ENCODE assay signal across 32 cellular contexts in genomic region chr16:12433691-12434390, GRCh38.
DNase-seq lines count a peak whose midpoint lies in the region; ATAC-seq, FAIRE-seq and TF ChIP-seq lines count a peak whose summit lies in the region.
"Had no signal": no experiment of that assay in that cellular context is flagged by ENCODE, and none has a peak within 500 bp of the region (broad histone marks: within the 10 kb centered on the region; RNA-seq: fewer than 3 reads in every experiment).

No MANE protein-coding gene starts in this region.

- H3K27ac Mint-ChIP-seq in activated T-helper 1 cell treated with anti-CD3 and anti-CD28 coated beads, Interleukin-12 subunit alpha, Interleukin-12 subunit beta, Interleukin-2, Interleukin-4 antibody, amounts not matched to agents 30 ng/mL and 10 ng/mL and 1 ng/mL, durations not matched to agents 14 hours and 24 hours and 36 hours: no peak overlapping the region
- H3K27ac Mint-ChIP-seq: activated CD4-positive, alpha-beta T cell treated with anti-CD3 and anti-CD28 coated beads for 36 hours had no signal

- H3K36me3 Mint-ChIP-seq in activated T-helper 1 cell treated with anti-CD3 and anti-CD28 coated beads, Interleukin-12 subunit alpha, Interleukin-12 subunit beta, Interleukin-2, Interleukin-4 antibody, amounts not matched to agents 30 ng/mL and 10 ng/mL and 1 ng/mL, durations not matched to agents 14 hours and 24 hours and 36 hours (ENCODE audit: low read depth): peaks cover 2% of the 10 kb centered on the region

- H3K4me1 Mint-ChIP-seq in activated T-helper 1 cell treated with anti-CD3 and anti-CD28 coated beads, Interleukin-12 subunit alpha, Interleukin-12 subunit beta, Interleukin-2, Interleukin-4 antibody, amounts not matched to agents 30 ng/mL and 10 ng/mL and 1 ng/mL, durations not matched to agents 14 hours and 24 hours and 36 hours (ENCODE audit: low read depth): peaks cover 5% of the 10 kb centered on the region

- CTCF ChIA-PET in HepG2 (lab: Yijun Ruan, JAX; ENCODE audit: low intra/inter-chr PET ratio, low total read pairs) (no interaction called here), K562 (lab: Yijun Ruan, JAX; ENCODE audit: low intra/inter-chr PET ratio) (no interaction called here)

- no TSS peak for BruUV-seq in HepG2 (replicated peaks; lab: Mats Ljungman, UMichigan)
- no TSS peak for BruUV-seq in K562 (replicated peaks; lab: Mats Ljungman, UMichigan)

- intact Hi-C loops in HepG2 (cut with micrococcal nuclease; ENCODE audit: unreplicated experiment) (no loop called here), right lobe of liver (cut with DNase I) (no loop called here), K562 (cut with micrococcal nuclease) (no loop called here)
- intact Hi-C loops in activated T-helper 1 cell treated with anti-CD3 and anti-CD28 coated beads, Interleukin-12 subunit alpha, Interleukin-12 subunit beta, Interleukin-2, Interleukin-4 antibody, amounts not matched to agents 30 ng/mL and 10 ng/mL and 1 ng/mL, durations not matched to agents 14 hours and 24 hours and 36 hours (cut with micrococcal nuclease): no loop called here

- peak; percentile 16 for ATAC-seq in HepG2
- ATAC-seq in right lobe of liver: no peak
- no peak for ATAC-seq in K562
- no peak for ATAC-seq in HG02642 (IDR thresholded peaks at IDR 0.05; ENCODE audit: poor library complexity, unreplicated experiment)
- ATAC-seq: activated CD4-positive, alpha-beta T cell treated with anti-CD3 and anti-CD28 coated beads for 36 hours; activated naive CD4-positive, alpha-beta T cell treated with anti-CD3 and anti-CD28 coated beads, Interleukin-2, amount 50 U/mL, for 72 hours; left lung; upper lobe of right lung had no signal

- no peaks in the 10 kb centered on the region for H3K27me3 ChIP-seq in HepG2 (ENCODE audit: control insufficient read depth in 1 of 2, insufficient read depth in 2 of 2, low read length in 2 of 2)
- H3K27me3 ChIP-seq in right lobe of liver: no peaks in the 10 kb centered on the region
- peaks cover 0 to 37% of the 10 kb centered on the region in 2 experiments; a peak in 2 of 5 replicates for H3K27me3 ChIP-seq in K562 (ENCODE audit: control insufficient read depth in 2 of 2, insufficient read depth in 2 of 2, low read length in 2 of 2)
- H3K27me3 ChIP-seq: breast epithelium, colonic mucosa, left lung, sigmoid colon, upper lobe of right lung had no signal

- H3K9ac ChIP-seq in HepG2 (ENCODE audit: insufficient read depth, low read depth, low read length) (no peak overlapping the region), K562 (ENCODE audit: insufficient read depth in 1 of 2, low read depth in 2 of 2, low read length in 2 of 2) (no peak overlapping the region)

- POLR2A ChIA-PET in HepG2 (lab: Yijun Ruan, JAX) (interaction anchor here (1.6 kb wide), 1 partner anchor 9 kb away, joined by 4 read pairs; no protein-coding TSS in a partner anchor), K562 (lab: Yijun Ruan, JAX) (interaction anchor here (0.5 kb wide), 1 partner anchor 10 kb away, joined by 3 read pairs; no protein-coding TSS in a partner anchor)

- no peak overlapping the region for H3K4me3 ChIP-seq in HepG2 (replicated peaks in 1 of 3; ENCODE audit: insufficient read depth in 1 of 3, low read depth in 2 of 3, low read length in 3 of 3)
- no peak overlapping the region for H3K4me3 ChIP-seq in right lobe of liver
- no peak overlapping the region for H3K4me3 ChIP-seq in K562
- H3K4me3 ChIP-seq: colonic mucosa, left lung, prostate gland, sigmoid colon, upper lobe of right lung had no signal

- H2AFZ ChIP-seq in HepG2 (ENCODE audit: low read length) (no peak overlapping the region), K562 (ENCODE audit: low read depth, low read length) (no peak overlapping the region)

- TF ChIP-seq RAD21 in HepG2 (CRISPR knock-in tag; IDR thresholded peaks at IDR 0.05) (no peak), K562 (CRISPR knock-in tag; conservative IDR thresholded peaks at IDR 0.05 in 1 of 2, IDR thresholded peaks at IDR 0.05 in 1 of 2) (no peak)

- H4K20me1 ChIP-seq in HepG2 (ENCODE audit: insufficient read depth, low read length) (no peaks in the 10 kb centered on the region), K562 (replicated peaks; ENCODE audit: control insufficient read depth, insufficient read depth, low read length) (peaks cover 13% of the 10 kb centered on the region)

- H3K9me3 ChIP-seq in HepG2 (ENCODE audit: low read length) (no peaks in the 10 kb centered on the region), right lobe of liver (no peaks in the 10 kb centered on the region), K562 (replicated peaks; ENCODE audit: control insufficient read depth, insufficient read depth, low read depth, low read length) (no peaks in the 10 kb centered on the region)
- H3K9me3 ChIP-seq: breast epithelium, colonic mucosa, left lung, prostate gland, sigmoid colon, upper lobe of right lung had no signal

- H3K9me3 Mint-ChIP-seq in activated T-helper 1 cell treated with anti-CD3 and anti-CD28 coated beads, Interleukin-12 subunit alpha, Interleukin-12 subunit beta, Interleukin-2, Interleukin-4 antibody, amounts not matched to agents 30 ng/mL and 10 ng/mL and 1 ng/mL, durations not matched to agents 14 hours and 24 hours and 36 hours: no peaks in the 10 kb centered on the region
- H3K9me3 Mint-ChIP-seq: CD4-positive, alpha-beta memory T cell had no signal

- H3K79me2 ChIP-seq in HepG2 (ENCODE audit: insufficient read depth, low read length) (no peaks in the 10 kb centered on the region), K562 (ENCODE audit: control insufficient read depth, insufficient read depth, low read length) (no peaks in the 10 kb centered on the region)

- no peak overlapping the region for H3K27ac ChIP-seq in HepG2 (ENCODE audit: extremely low read length, insufficient read depth, low read length)
- no peak overlapping the region for H3K27ac ChIP-seq in right lobe of liver
- H3K27ac ChIP-seq in K562 (ENCODE audit: extremely low read depth, low read depth, low read length): no peak overlapping the region
- H3K27ac ChIP-seq: breast epithelium, colonic mucosa, left lung, prostate gland, sigmoid colon, upper lobe of right lung had no signal

- DNase-seq in HepG2 (ENCODE audit: low spot score) (peak; percentile 41), right lobe of liver (no peak), K562 (ENCODE audit: extremely low read depth in 1 of 4, low spot score in 3 of 4) (no peak), midbrain (lab: John Stamatoyannopoulos, UW) (peak; percentile 68), NCI-H2107 (lab: John Stamatoyannopoulos, UW) (no peak)
- no peak for DNase-seq in effector CD4-positive, alpha-beta T cell
- no peak for DNase-seq in activated T-helper 1 cell treated with anti-CD3 and anti-CD28 coated beads, Interleukin-12 subunit alpha, Interleukin-12 subunit beta, Interleukin-2, Interleukin-4 antibody, amounts not matched to agents 30 ng/mL and 10 ng/mL and 1 ng/mL, durations not matched to agents 14 hours and 24 hours and 36 hours (ENCODE audit: low spot score)
- DNase-seq: 8988T; activated CD4-positive, alpha-beta T cell treated with anti-CD3 and anti-CD28 coated beads for 36 hours; activated effector memory CD4-positive, alpha-beta T cell treated with Interleukin-2 at 50 U/mL for 16 hours; CD4-positive, alpha-beta memory T cell; colonic mucosa; effector memory CD4-positive, alpha-beta T cell; EL; erythroblast; glutamatergic neuron; left lung; mesenchymal stem cell; NCI-H1417 treated with DMSO at 0.1 percent for 48 hours; NCI-H2081; NCI-H345; SIG-M5; sigmoid colon; stimulated activated CD4-positive, alpha-beta T cell treated with anti-CD3 and anti-CD28 coated beads, Interleukin-4, amount 100 ng/mL, for 24 hours; upper lobe of right lung had no signal

- in situ Hi-C loops in HepG2 (cut with HindIII; ENCODE audit: extremely low pct_ligation_motif_present, low pct_unique_long_range_greater_than_20kb) (no loop called here), K562 (cut with MboI) (no loop called here)

- H3K36me3 ChIP-seq in HepG2 (replicated peaks in 1 of 2; ENCODE audit: control insufficient read depth in 1 of 2, insufficient read depth in 2 of 2, low read length in 2 of 2) (no peaks in the 10 kb centered on the region), right lobe of liver (no peaks in the 10 kb centered on the region), K562 (ENCODE audit: control insufficient read depth, insufficient read depth, low read length) (no peaks in the 10 kb centered on the region)
- H3K36me3 ChIP-seq: breast epithelium, colonic mucosa, left lung, prostate gland, sigmoid colon, upper lobe of right lung had no signal

- FAIRE-seq in HepG2 (lab: Jason Lieb, UNC): no peak
- FAIRE-seq in K562 (lab: Jason Lieb, UNC): no peak
- FAIRE-seq: H54, islet of Langerhans, RCC 7860 had no signal

- H3K4me3 Mint-ChIP-seq in activated T-helper 1 cell treated with anti-CD3 and anti-CD28 coated beads, Interleukin-12 subunit alpha, Interleukin-12 subunit beta, Interleukin-2, Interleukin-4 antibody, amounts not matched to agents 30 ng/mL and 10 ng/mL and 1 ng/mL, durations not matched to agents 14 hours and 24 hours and 36 hours: no peak overlapping the region
- H3K4me3 Mint-ChIP-seq: activated CD4-positive, alpha-beta T cell treated with anti-CD3 and anti-CD28 coated beads for 36 hours; CD4-positive, alpha-beta memory T cell had no signal

- 51% methylated on average over 6 of the region's 6 CpGs for WGBS in HepG2 (ENCODE audit: low lambda C conversion rate)
- 83% methylated on average over 2 of the region's 6 CpGs for WGBS in right lobe of liver (ENCODE audit: insufficient coverage, low coverage, low lambda C conversion rate, missing lambda C conversion rate)
- 33% methylated on average over 5 of the region's 6 CpGs for WGBS in K562 (ENCODE audit: insufficient coverage, low coverage, missing lambda C conversion rate)

- H3K4me1 ChIP-seq in HepG2 (ENCODE audit: insufficient read depth, low read length) (peaks cover 23% of the 10 kb centered on the region), right lobe of liver (no peaks in the 10 kb centered on the region), K562 (replicated peaks in 1 of 2; ENCODE audit: control insufficient read depth in 2 of 2, insufficient read depth in 2 of 2, low read length in 2 of 2) (0 out of 5 replicates have a peak, but pooled peaks cover 0 to 3% of the 10 kb centered on the region in 2 experiments)
- H3K4me1 ChIP-seq: breast epithelium, colonic mucosa, left lung, prostate gland, sigmoid colon, upper lobe of right lung had no signal

- H3K27me3 Mint-ChIP-seq in activated T-helper 1 cell treated with anti-CD3 and anti-CD28 coated beads, Interleukin-12 subunit alpha, Interleukin-12 subunit beta, Interleukin-2, Interleukin-4 antibody, amounts not matched to agents 30 ng/mL and 10 ng/mL and 1 ng/mL, durations not matched to agents 14 hours and 24 hours and 36 hours (ENCODE audit: insufficient read depth): no peaks in the 10 kb centered on the region
- H3K27me3 Mint-ChIP-seq: activated CD4-positive, alpha-beta T cell treated with anti-CD3 and anti-CD28 coated beads for 36 hours; CD4-positive, alpha-beta memory T cell had no signal

- no peak for TF ChIP-seq POLR2A in HepG2 (IDR thresholded peaks at IDR 0.05; ENCODE audit: insufficient read depth in 1 of 2, low read depth in 2 of 2, low read length in 2 of 2)
- no peak for TF ChIP-seq POLR2A in right lobe of liver (IDR thresholded peaks at IDR 0.05)
- no peak for TF ChIP-seq POLR2A in K562 (conservative IDR thresholded peaks at IDR 0.05)

- no peak for TF ChIP-seq CTCF in HepG2 (CRISPR knock-in tag; IDR thresholded peaks at IDR 0.05)
- no peak for TF ChIP-seq CTCF in right lobe of liver (IDR thresholded peaks at IDR 0.05)
- TF ChIP-seq CTCF in K562 (IDR thresholded peaks at IDR 0.05 in 2 of 3, conservative IDR thresholded peaks at IDR 0.05 in 1 of 3; ENCODE audit: insufficient read depth in 2 of 3, low read depth in 1 of 3, low read length in 3 of 3): no peak

- H3K9me1 ChIP-seq in K562 (ENCODE audit: control insufficient read depth, insufficient read depth, low read length): peaks cover 2% of the 10 kb centered on the region

- no peak overlapping the region for H3K4me2 ChIP-seq in HepG2 (ENCODE audit: low read depth, low read length)
- no peak overlapping the region for H3K4me2 ChIP-seq in K562 (ENCODE audit: insufficient read depth, low read length)

- TF ChIP-seq EP300 in HepG2 (IDR thresholded peaks at IDR 0.05; ENCODE audit: low read depth in 2 of 2, low read length in 2 of 2): no peak
- TF ChIP-seq EP300 in HepG2 (CRISPR knock-in tag; IDR thresholded peaks at IDR 0.05; ENCODE audit: borderline replicate concordance): no peak
- no peak for TF ChIP-seq EP300 in K562 (IDR thresholded peaks at IDR 0.05; ENCODE audit: low read length)

Comparison
In these comparisons a context has a peak if more than half of its experiments do, and no peak if none do; other contexts are left out.
1. DNase-seq: peak in HepG2 (single experiment) and midbrain (single experiment); none in right lobe of liver (0 of 3), K562 (0 of 4), effector CD4-positive, alpha-beta T cell (single experiment), NCI-H2107 (single experiment) and activated T-helper 1 cell treated with anti-CD3 and anti-CD28 coated beads, Interleukin-12 subunit alpha, Interleukin-12 subunit beta, Interleukin-2, Interleukin-4 antibody, amounts not matched to agents 30 ng/mL and 10 ng/mL and 1 ng/mL, durations not matched to agents 14 hours and 24 hours and 36 hours (single experiment).
2. Of the 241 proteins assayed by ChIP-seq in both HepG2 and K562: peak only in HepG2: none; only in K562: ESRRA; in both: none; in neither: 240.